1 cellular context compared by ENCODE assay signal in the genomic region with DNA sequence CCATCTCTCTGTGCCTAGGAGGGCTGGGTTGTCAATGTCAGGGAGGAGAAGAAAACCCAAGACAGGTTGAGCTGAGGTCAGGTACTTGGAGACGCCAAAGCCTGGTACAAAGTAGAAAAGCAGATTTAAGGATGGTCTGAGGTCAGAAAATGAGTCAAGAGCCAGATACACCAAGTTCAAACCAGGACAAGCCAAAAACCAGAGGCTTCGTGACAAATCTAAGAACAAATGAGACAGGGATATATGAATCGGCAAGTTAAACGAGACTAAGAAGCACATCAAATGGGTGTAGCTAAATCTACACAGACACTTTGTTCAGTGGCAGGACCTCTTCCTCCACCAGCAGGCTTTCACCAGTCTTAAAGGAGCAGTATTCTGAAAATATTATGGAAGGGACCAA.
TF ChIP-seq lines count a peak whose summit lies in the region.

No MANE protein-coding gene starts in this region.

TF ChIP-seq in SK-N-SH treated with all-trans-retinoic acid at 6 μM for 48 hours, 23 proteins besides CTCF, POLR2A, EP300 and RAD21 (continued from another document):
- TF ChIP-seq, protein P1, sequence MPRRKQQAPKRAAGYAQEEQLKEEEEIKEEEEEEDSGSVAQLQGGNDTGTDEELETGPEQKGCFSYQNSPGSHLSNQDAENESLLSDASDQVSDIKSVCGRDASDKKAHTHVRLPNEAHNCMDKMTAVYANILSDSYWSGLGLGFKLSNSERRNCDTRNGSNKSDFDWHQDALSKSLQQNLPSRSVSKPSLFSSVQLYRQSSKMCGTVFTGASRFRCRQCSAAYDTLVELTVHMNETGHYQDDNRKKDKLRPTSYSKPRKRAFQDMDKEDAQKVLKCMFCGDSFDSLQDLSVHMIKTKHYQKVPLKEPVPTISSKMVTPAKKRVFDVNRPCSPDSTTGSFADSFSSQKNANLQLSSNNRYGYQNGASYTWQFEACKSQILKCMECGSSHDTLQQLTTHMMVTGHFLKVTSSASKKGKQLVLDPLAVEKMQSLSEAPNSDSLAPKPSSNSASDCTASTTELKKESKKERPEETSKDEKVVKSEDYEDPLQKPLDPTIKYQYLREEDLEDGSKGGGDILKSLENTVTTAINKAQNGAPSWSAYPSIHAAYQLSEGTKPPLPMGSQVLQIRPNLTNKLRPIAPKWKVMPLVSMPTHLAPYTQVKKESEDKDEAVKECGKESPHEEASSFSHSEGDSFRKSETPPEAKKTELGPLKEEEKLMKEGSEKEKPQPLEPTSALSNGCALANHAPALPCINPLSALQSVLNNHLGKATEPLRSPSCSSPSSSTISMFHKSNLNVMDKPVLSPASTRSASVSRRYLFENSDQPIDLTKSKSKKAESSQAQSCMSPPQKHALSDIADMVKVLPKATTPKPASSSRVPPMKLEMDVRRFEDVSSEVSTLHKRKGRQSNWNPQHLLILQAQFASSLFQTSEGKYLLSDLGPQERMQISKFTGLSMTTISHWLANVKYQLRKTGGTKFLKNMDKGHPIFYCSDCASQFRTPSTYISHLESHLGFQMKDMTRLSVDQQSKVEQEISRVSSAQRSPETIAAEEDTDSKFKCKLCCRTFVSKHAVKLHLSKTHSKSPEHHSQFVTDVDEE (CRISPR knock-in tag; IDR thresholded peaks at IDR 0.05): no peak
- TF ChIP-seq, protein P2, sequence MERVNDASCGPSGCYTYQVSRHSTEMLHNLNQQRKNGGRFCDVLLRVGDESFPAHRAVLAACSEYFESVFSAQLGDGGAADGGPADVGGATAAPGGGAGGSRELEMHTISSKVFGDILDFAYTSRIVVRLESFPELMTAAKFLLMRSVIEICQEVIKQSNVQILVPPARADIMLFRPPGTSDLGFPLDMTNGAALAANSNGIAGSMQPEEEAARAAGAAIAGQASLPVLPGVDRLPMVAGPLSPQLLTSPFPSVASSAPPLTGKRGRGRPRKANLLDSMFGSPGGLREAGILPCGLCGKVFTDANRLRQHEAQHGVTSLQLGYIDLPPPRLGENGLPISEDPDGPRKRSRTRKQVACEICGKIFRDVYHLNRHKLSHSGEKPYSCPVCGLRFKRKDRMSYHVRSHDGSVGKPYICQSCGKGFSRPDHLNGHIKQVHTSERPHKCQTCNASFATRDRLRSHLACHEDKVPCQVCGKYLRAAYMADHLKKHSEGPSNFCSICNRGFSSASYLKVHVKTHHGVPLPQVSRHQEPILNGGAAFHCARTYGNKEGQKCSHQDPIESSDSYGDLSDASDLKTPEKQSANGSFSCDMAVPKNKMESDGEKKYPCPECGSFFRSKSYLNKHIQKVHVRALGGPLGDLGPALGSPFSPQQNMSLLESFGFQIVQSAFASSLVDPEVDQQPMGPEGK (CRISPR knock-in tag; IDR thresholded peaks at IDR 0.05; ENCODE audit: borderline replicate concordance): no peak
- TF ChIP-seq PPARA (CRISPR knock-in tag; IDR thresholded peaks at IDR 0.05; ENCODE audit: borderline replicate concordance) (no peak), ZNF70 (CRISPR knock-in tag; IDR thresholded peaks at IDR 0.05) (no peak), ZFP3 (CRISPR knock-in tag; IDR thresholded peaks at IDR 0.05) (no peak), ZFP30 (CRISPR knock-in tag; IDR thresholded peaks at IDR 0.05) (no peak), ESRRG (CRISPR knock-in tag; IDR thresholded peaks at IDR 0.05) (no peak), SNAI2 (CRISPR knock-in tag; IDR thresholded peaks at IDR 0.05) (no peak), ARNTL (CRISPR knock-in tag; IDR thresholded peaks at IDR 0.05; ENCODE audit: borderline replicate concordance, low read depth) (no peak), ZNF8 (CRISPR knock-in tag; IDR thresholded peaks at IDR 0.05) (no peak), RARB (CRISPR knock-in tag; IDR thresholded peaks at IDR 0.05) (no peak)
- TF ChIP-seq, protein P3, sequence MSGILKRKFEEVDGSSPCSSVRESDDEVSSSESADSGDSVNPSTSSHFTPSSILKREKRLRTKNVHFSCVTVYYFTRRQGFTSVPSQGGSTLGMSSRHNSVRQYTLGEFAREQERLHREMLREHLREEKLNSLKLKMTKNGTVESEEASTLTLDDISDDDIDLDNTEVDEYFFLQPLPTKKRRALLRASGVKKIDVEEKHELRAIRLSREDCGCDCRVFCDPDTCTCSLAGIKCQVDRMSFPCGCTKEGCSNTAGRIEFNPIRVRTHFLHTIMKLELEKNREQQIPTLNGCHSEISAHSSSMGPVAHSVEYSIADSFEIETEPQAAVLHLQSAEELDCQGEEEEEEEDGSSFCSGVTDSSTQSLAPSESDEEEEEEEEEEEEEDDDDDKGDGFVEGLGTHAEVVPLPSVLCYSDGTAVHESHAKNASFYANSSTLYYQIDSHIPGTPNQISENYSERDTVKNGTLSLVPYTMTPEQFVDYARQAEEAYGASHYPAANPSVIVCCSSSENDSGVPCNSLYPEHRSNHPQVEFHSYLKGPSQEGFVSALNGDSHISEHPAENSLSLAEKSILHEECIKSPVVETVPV (CRISPR knock-in tag; IDR thresholded peaks at IDR 0.05): no peak
